6 cellular contexts compared by ENCODE assay signal in genomic region chr4:683982-684571, GRCh38. TPM values are rescaled to one million over a fixed set of nuclear protein-coding genes. Genes with fewer than 3 reads are reported as not detected.
DNase-seq lines count a peak whose midpoint lies in the region; ATAC-seq and TF ChIP-seq lines count a peak whose summit lies in the region.

No MANE protein-coding gene starts in this region.

- DNase-seq in NCI-H146 (lab: John Stamatoyannopoulos, UW) (peak; percentile 42), NCI-H146 treated with DMSO at 0.1 percent for 48 hours (lab: John Stamatoyannopoulos, UW; ENCODE audit: unreplicated experiment) (no peak), PC-3 (peak; percentile 49), esophagus squamous epithelium (lab: John Stamatoyannopoulos, UW) (no peak), retina (peak; percentile 68), lower leg skin (ENCODE audit: low spot score in 2 of 2) (no peak)

- TF ChIP-seq POLR2A in esophagus squamous epithelium (IDR thresholded peaks at IDR 0.05): no peak
- TF ChIP-seq POLR2A in lower leg skin (IDR thresholded peaks at IDR 0.05): no peak

- no peak overlapping the region for H3K9ac ChIP-seq in PC-3 (ENCODE audit: low read length)

- POLR2A ChIA-PET in PC-3 (lab: Charles Lee; ENCODE audit: unreplicated experiment): no interaction called here

- H3K4me3 ChIP-seq in PC-3 (ENCODE audit: low read length) (no peak overlapping the region), esophagus squamous epithelium (no peak overlapping the region), lower leg skin (ENCODE audit: low read depth, poor library complexity, severe bottlenecking) (no peak overlapping the region)

- intact Hi-C loops in PC-3 (cut with micrococcal nuclease) (no loop called here), esophagus squamous epithelium (cut with DNase I) (no loop called here), lower leg skin (cut with DNase I; ENCODE audit: low total_unique reads) (no loop called here)

- H2AFZ ChIP-seq in PC-3 (ENCODE audit: low read length): no peak overlapping the region

- H3K27ac ChIP-seq in PC-3 (ENCODE audit: low read length): no peak overlapping the region
- no peak overlapping the region for H3K27ac ChIP-seq in esophagus squamous epithelium

- H3F3A ChIP-seq in PC-3 (ENCODE audit: low read length, unreplicated experiment): no peaks in the 10 kb centered on the region

- H4K20me1 ChIP-seq in PC-3 (ENCODE audit: low read length): no peaks in the 10 kb centered on the region

- H3K9me2 ChIP-seq in PC-3 (replicated peaks; ENCODE audit: low read length): no peaks in the 10 kb centered on the region

- WGBS in esophagus squamous epithelium, 2 donors: 12 to 80% methylated on average over 1 to 6 of the region's 18 CpGs
- WGBS in lower leg skin, 2 donors: 39 to 44% methylated on average over 13 to 14 of the region's 18 CpGs

- no peaks in the 10 kb centered on the region for H3K79me2 ChIP-seq in PC-3 (ENCODE audit: low read length)

- TF ChIP-seq CTCF in PC-3 (conservative IDR thresholded peaks at IDR 0.05; ENCODE audit: low read depth, low read length) (peak; percentile 67), esophagus squamous epithelium (IDR thresholded peaks at IDR 0.05) (peak; percentile 14 to 81 (median 63)), lower leg skin (IDR thresholded peaks at IDR 0.05) (peak in 1 of 3 donors; percentile 28)

- H3K36me3 ChIP-seq in PC-3 (ENCODE audit: low read depth, low read length): no peaks in the 10 kb centered on the region
- H3K36me3 ChIP-seq in esophagus squamous epithelium: no peaks in the 10 kb centered on the region

- no peak overlapping the region for H3K4me2 ChIP-seq in PC-3 (ENCODE audit: low read length)

- no TSS peak for BruUV-seq in PC-3 (replicated peaks; lab: Mats Ljungman, UMichigan)

- H3K9me3 ChIP-seq in PC-3 (ENCODE audit: low read length) (no peaks in the 10 kb centered on the region), esophagus squamous epithelium (no peaks in the 10 kb centered on the region)

- CTCF ChIA-PET in PC-3 (lab: Charles Lee): no interaction called here

- no peak for ATAC-seq in PC-3

- H3K4me1 ChIP-seq in PC-3 (ENCODE audit: insufficient read depth, low read length) (peaks cover 23% of the 10 kb centered on the region), esophagus squamous epithelium (peaks cover 45 to 76% (median 55%) of the 10 kb centered on the region in 3 donors)

- no peaks in the 10 kb centered on the region for H3K27me3 ChIP-seq in PC-3 (ENCODE audit: low read length)
- no peaks in the 10 kb centered on the region for H3K27me3 ChIP-seq in esophagus squamous epithelium

RNA-seq across cellular contexts. Expression of gene SLC49A3, which starts 4.9 kb away (rescaled TPM):
- total RNA-seq in PC-3 (2014; rRNA removed): not detected in 2 replicates
- total RNA-seq in esophagus squamous epithelium: 1 to 10 TPM; 2.5 to 6.5 (median 4.7) TPM
- 10 to 100 TPM; 16.8 to 33.8 (median 22.7) TPM for total RNA-seq in lower leg skin

RNA-seq across cellular contexts. Expression of gene MYL5, which starts 9.7 kb away (rescaled TPM):
- total RNA-seq in PC-3 (2014; rRNA removed) (11.3 and 15.2 TPM in 2 replicates), esophagus squamous epithelium (10 to 100 TPM in 2 of 4 donors, 1 to 10 TPM in 2; 7.2 to 19.5 (median 12.8) TPM), lower leg skin (10 to 100 TPM in 1 of 4 donors, 1 to 10 TPM in 3; 7.2 to 31.4 (median 7.7) TPM)

RNA-seq across cellular contexts. Expression of gene ATP5ME, which starts 10.0 kb away (rescaled TPM):
- total RNA-seq in PC-3 (2014; rRNA removed) (384 and 579 TPM in 2 replicates), esophagus squamous epithelium (100 to 1,000 TPM in 2 of 4 donors, 10 to 100 TPM in 2; 74.5 to 126 (median 103) TPM), lower leg skin (100 to 1,000 TPM in 3 of 4 donors, 10 to 100 TPM in 1; 38.2 to 172 (median 140) TPM)

RNA-seq across cellular contexts. Expression of gene PCGF3, which starts 21.6 kb away (rescaled TPM):
- total RNA-seq in PC-3 (2014; rRNA removed) (31.5 and 49.5 TPM in 2 replicates), esophagus squamous epithelium (10 to 100 TPM; 40.0 to 57.6 (median 46.9) TPM), lower leg skin (100 to 1,000 TPM in 1 of 4 donors, 10 to 100 TPM in 3; 55.2 to 102 (median 72.3) TPM)

RNA-seq across cellular contexts. Expression of gene PDE6B, which starts 58.7 kb away (rescaled TPM):
- total RNA-seq in PC-3 (2014; rRNA removed): not detected in 2 replicates
- 1 to 10 TPM in 2 of 4 donors, under 1 TPM in 2; 0.19 to 4.4 (median 1.7) TPM for total RNA-seq in esophagus squamous epithelium
- total RNA-seq in lower leg skin: 1 to 10 TPM in 1 of 4 donors, under 1 TPM in 1, not detected in 2; 0.59 to 1.5 TPM

Comparison
In these comparisons a context has a peak if more than half of its experiments do, and no peak if none do; other contexts are left out.
1. DNase-seq: peak in NCI-H146 (single experiment), PC-3 (single experiment) and retina (single experiment); none in NCI-H146 treated with DMSO at 0.1 percent for 48 hours (single experiment), esophagus squamous epithelium (single experiment) and lower leg skin (0 of 2).